Comparison of ENCODE assay signal across 23 cellular contexts in genomic region chr11:88626216-88626615, GRCh38.
"Had no signal": no experiment of that assay in that cellular context is flagged by ENCODE, and none has a peak within 500 bp of the region (broad histone marks: within the 10 kb centered on the region; RNA-seq: fewer than 3 reads in every experiment).

No MANE protein-coding gene starts in this region.

- H3K4me2 ChIP-seq: hepatocyte, neural progenitor cell had no signal

- H2AFZ ChIP-seq: hepatocyte, neural progenitor cell had no signal

- DNase-seq: cortex of kidney; effector memory CD8-positive, alpha-beta T cell; erythroblast; esophagus squamous epithelium; foreskin keratinocyte; heart left ventricle; kidney; left cardiac atrium; left lung; midbrain; naive thymus-derived CD4-positive, alpha-beta T cell; stimulated activated CD4-positive, alpha-beta T cell treated with anti-CD3 and anti-CD28 coated beads, Interleukin-4, amount 100 ng/mL, for 4 hours; stimulated activated naive CD8-positive, alpha-beta T cell treated with anti-CD3 and anti-CD28 coated beads, Interleukin-15, Interleukin-2, amounts not matched to agents 100 U/mL and 50 U/mL, for 24 hours; substantia nigra; testis; tibial artery had no signal

- H3K4me1 ChIP-seq: esophagus squamous epithelium, foreskin keratinocyte, gastroesophageal sphincter, heart left ventricle, left lung, prostate gland, right atrium auricular region, testis, tibial artery had no signal

- H3K27me3 ChIP-seq: esophagus squamous epithelium, gastroesophageal sphincter, heart left ventricle, hepatocyte, left lung, neural progenitor cell, right atrium auricular region, testis, tibial artery had no signal

- H3K79me2 ChIP-seq: hepatocyte had no signal

- H3K4me3 ChIP-seq: esophagus squamous epithelium, gastroesophageal sphincter, heart left ventricle, hepatocyte, left lung, neural progenitor cell, prostate gland, right atrium auricular region, testis, tibial artery had no signal

- H3K9ac ChIP-seq: neural progenitor cell had no signal

- H3K36me3 ChIP-seq: esophagus squamous epithelium, gastroesophageal sphincter, heart left ventricle, left lung, neural progenitor cell, prostate gland, right atrium auricular region, tibial artery had no signal

- H3K27ac ChIP-seq: esophagus squamous epithelium, foreskin keratinocyte, gastroesophageal sphincter, heart left ventricle, hepatocyte, left lung, neural progenitor cell, prostate gland, right atrium auricular region, testis, tibial artery had no signal

- H3K9me3 ChIP-seq: esophagus squamous epithelium, gastroesophageal sphincter, heart left ventricle, left lung, prostate gland, right atrium auricular region, testis, tibial artery had no signal

- ATAC-seq: effector memory CD8-positive, alpha-beta T cell; foreskin keratinocyte; gastroesophageal sphincter; heart left ventricle; left cardiac atrium; left lung; naive thymus-derived CD4-positive, alpha-beta T cell; sciatic nerve; stimulated activated memory B cell treated with anti-CD40 and anti-IgM and Interleukin-4, amounts not matched to agents 10 μg/mL and 1 μg/mL and 100 μg/mL, for 72 hours; stimulated activated naive CD8-positive, alpha-beta T cell treated with anti-CD3 and anti-CD28 coated beads, Interleukin-15, Interleukin-2, amounts not matched to agents 100 U/mL and 50 U/mL, for 24 hours had no signal
